12 cellular contexts compared by ENCODE assay signal in the genomic region with DNA sequence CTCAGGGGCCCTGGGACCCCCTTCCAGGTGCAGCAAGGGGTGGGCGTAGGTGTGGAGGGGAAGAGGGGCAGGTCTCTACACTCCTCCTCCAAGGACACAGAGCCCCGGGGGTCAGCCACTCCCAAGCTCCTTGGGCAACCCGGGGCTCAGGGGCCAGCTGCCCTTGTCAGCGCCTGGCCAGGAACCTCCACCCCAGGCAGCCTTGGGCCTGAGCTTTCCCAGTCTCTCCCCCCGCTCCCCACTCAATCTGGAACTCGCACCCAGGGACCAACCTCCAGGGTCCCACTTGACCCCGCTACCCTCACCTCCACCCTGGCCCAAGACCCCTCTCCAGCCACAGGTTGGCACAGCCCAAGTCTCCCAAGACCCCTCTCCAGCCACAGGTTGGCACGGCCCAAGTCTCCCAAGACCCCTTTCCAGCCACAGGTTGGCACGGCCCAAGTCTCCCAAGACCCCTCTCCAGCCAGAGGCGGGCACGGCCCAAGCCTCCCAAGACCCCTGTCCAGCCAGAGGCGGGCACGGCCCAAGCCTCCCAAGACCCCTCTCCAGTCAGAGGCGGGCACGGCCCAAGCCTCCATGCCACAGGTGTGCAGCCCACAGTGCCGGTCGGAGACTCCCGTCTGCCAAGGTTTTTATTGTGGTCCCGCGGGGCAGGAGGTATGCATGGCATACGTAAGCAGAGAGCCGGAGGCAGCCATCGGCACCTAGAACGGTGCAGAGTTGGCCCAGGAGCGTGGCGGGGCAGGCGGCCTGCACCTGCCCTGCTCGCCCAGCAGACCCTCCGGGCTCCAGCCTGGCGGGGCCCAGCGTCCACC. TPM values are rescaled to one million over a fixed set of nuclear protein-coding genes. Genes with fewer than 3 reads are reported as not detected.
DNase-seq lines count a peak whose midpoint lies in the region; ATAC-seq and TF ChIP-seq lines count a peak whose summit lies in the region.
"Had no signal": no experiment of that assay in that cellular context is flagged by ENCODE, and none has a peak within 500 bp of the region (broad histone marks: within the 10 kb centered on the region; RNA-seq: fewer than 3 reads in every experiment).

No MANE protein-coding gene starts in this region.

- POLR2A ChIA-PET in activated CD4-positive, alpha-beta T cell treated with anti-CD3 and anti-CD28 coated beads for 36 hours (lab: Charles Lee), result no interaction called here

- no peak for TF ChIP-seq CTCF in mucosa of descending colon (IDR thresholded peaks at IDR 0.05)
- TF ChIP-seq CTCF in upper lobe of right lung (IDR thresholded peaks at IDR 0.05), result no peak

- H3K27me3 ChIP-seq in upper lobe of right lung, result peaks cover 18% of the 10 kb centered on the region

- H3K27ac ChIP-seq in upper lobe of right lung, result no peak overlapping the region
- H3K27ac ChIP-seq: A549, colonic mucosa, Peyer's patch had no signal

- H3K27ac Mint-ChIP-seq in activated CD4-positive, alpha-beta T cell treated with anti-CD3 and anti-CD28 coated beads for 36 hours, result peak overlapping the region; percentile 67
- H3K27ac Mint-ChIP-seq: nephron had no signal

- H3K36me3 Mint-ChIP-seq in activated CD4-positive, alpha-beta T cell treated with anti-CD3 and anti-CD28 coated beads for 36 hours (ENCODE audit: low read depth), result peaks cover 38% of the 10 kb centered on the region
- no peaks in the 10 kb centered on the region for H3K36me3 Mint-ChIP-seq in activated T-cell treated with anti-CD3 and anti-CD28 coated beads, Interleukin-2, amount 50 U/mL, for 4 hours (ENCODE audit: insufficient read depth)

- H3K9me3 Mint-ChIP-seq in activated CD4-positive, alpha-beta T cell treated with anti-CD3 and anti-CD28 coated beads for 36 hours (ENCODE audit: low read depth), result no peaks in the 10 kb centered on the region
- H3K9me3 Mint-ChIP-seq in activated T-cell treated with anti-CD3 and anti-CD28 coated beads, Interleukin-2, amount 50 U/mL, for 4 hours, result no peaks in the 10 kb centered on the region
- H3K9me3 Mint-ChIP-seq: nephron had no signal

- intact Hi-C loops in activated CD4-positive, alpha-beta T cell treated with anti-CD3 and anti-CD28 coated beads for 36 hours (cut with DNase I, micrococcal nuclease), result no loop called here
- intact Hi-C loops in mucosa of descending colon (cut with DNase I, micrococcal nuclease), result no loop called here
- intact Hi-C loops in upper lobe of right lung (cut with DNase I), result no loop called here

- DNase-seq in activated CD4-positive, alpha-beta T cell treated with anti-CD3 and anti-CD28 coated beads for 36 hours, result peak; percentile 22
- DNase-seq in activated CD4-positive, alpha-beta T cell treated with anti-CD3 and anti-CD28 coated beads for 1 hour, result no peak
- peak; percentile 8 for DNase-seq in activated T-cell treated with anti-CD3 and anti-CD28 coated beads, Interleukin-2, amount 50 U/mL, for 4 hours
- peak in 2 of 3 donors; percentile 23 to 46 for DNase-seq in mucosa of descending colon
- DNase-seq in hippocampal formation (lab: John Stamatoyannopoulos, UW), result no peak
- DNase-seq in upper lobe of right lung, result no peak
- DNase-seq: colonic mucosa, NCI-H2227 treated with DMSO at 0.1 percent for 48 hours, small intestine had no signal

- H3K27me3 Mint-ChIP-seq in activated CD4-positive, alpha-beta T cell treated with anti-CD3 and anti-CD28 coated beads for 36 hours, result no peaks in the 10 kb centered on the region
- H3K27me3 Mint-ChIP-seq in activated T-cell treated with anti-CD3 and anti-CD28 coated beads, Interleukin-2, amount 50 U/mL, for 4 hours (ENCODE audit: low read depth), result no peaks in the 10 kb centered on the region

- ATAC-seq in activated CD4-positive, alpha-beta T cell treated with anti-CD3 and anti-CD28 coated beads for 36 hours, result no peak
- ATAC-seq in activated T-cell treated with anti-CD3 and anti-CD28 coated beads, Interleukin-2, amount 50 U/mL, for 4 hours, result no peak
- ATAC-seq in mucosa of descending colon (no peak), upper lobe of right lung (no peak)
- ATAC-seq: A549 had no signal

- peaks cover 24% of the 10 kb centered on the region for H3K4me1 ChIP-seq in mucosa of descending colon (ENCODE audit: low read depth)
- peaks cover 16% of the 10 kb centered on the region for H3K4me1 ChIP-seq in upper lobe of right lung

- CTCF ChIA-PET in activated CD4-positive, alpha-beta T cell treated with anti-CD3 and anti-CD28 coated beads for 36 hours (lab: Charles Lee), result no interaction called here

- H3K9me3 ChIP-seq in mucosa of descending colon, result no peaks in the 10 kb centered on the region
- no peaks in the 10 kb centered on the region for H3K9me3 ChIP-seq in upper lobe of right lung
- H3K9me3 ChIP-seq: A549, colonic mucosa, Peyer's patch had no signal

- H3K4me3 Mint-ChIP-seq in activated CD4-positive, alpha-beta T cell treated with anti-CD3 and anti-CD28 coated beads for 36 hours, result peak overlapping the region; percentile 77
- peak overlapping the region; percentile 63 for H3K4me3 Mint-ChIP-seq in activated T-cell treated with anti-CD3 and anti-CD28 coated beads, Interleukin-2, amount 50 U/mL, for 4 hours
- H3K4me3 Mint-ChIP-seq: nephron had no signal

- H3K4me3 ChIP-seq in mucosa of descending colon (no peak overlapping the region), upper lobe of right lung (no peak overlapping the region)
- H3K4me3 ChIP-seq: A549, colonic mucosa, Peyer's patch had no signal

- peaks cover 45% of the 10 kb centered on the region for H3K4me1 Mint-ChIP-seq in activated CD4-positive, alpha-beta T cell treated with anti-CD3 and anti-CD28 coated beads for 36 hours
- peaks cover 43% of the 10 kb centered on the region for H3K4me1 Mint-ChIP-seq in activated T-cell treated with anti-CD3 and anti-CD28 coated beads, Interleukin-2, amount 50 U/mL, for 4 hours (ENCODE audit: low read depth)

- H3K36me3 ChIP-seq in mucosa of descending colon (ENCODE audit: low read depth), result no peaks in the 10 kb centered on the region
- H3K36me3 ChIP-seq in upper lobe of right lung, result no peaks in the 10 kb centered on the region
- H3K36me3 ChIP-seq: colonic mucosa, Peyer's patch had no signal

RNA-seq across cellular contexts. Expression of a gene that starts 3.0 kb away (rescaled TPM):
- total RNA-seq in activated CD4-positive, alpha-beta T cell treated with anti-CD3 and anti-CD28 coated beads for 36 hours, result 100 to 1,000 TPM; 340 to 418 TPM
- 100 to 1,000 TPM; 480 to 735 (median 495) TPM for total RNA-seq in activated T-cell treated with anti-CD3 and anti-CD28 coated beads, Interleukin-2, amount 50 U/mL, for 4 hours
- total RNA-seq in mucosa of descending colon, result 1 to 10 TPM in 1 of 3 donors, under 1 TPM in 2; 0.69 to 1.2 (median 0.80) TPM
- total RNA-seq in upper lobe of right lung, result 7.7 TPM

RNA-seq across cellular contexts. Expression of a gene that starts 4.5 kb away (rescaled TPM):
- 100 to 1,000 TPM in 1 of 2 experiments, 10 to 100 TPM in 1; 95.0 to 164 TPM for total RNA-seq in activated CD4-positive, alpha-beta T cell treated with anti-CD3 and anti-CD28 coated beads for 36 hours
- total RNA-seq in activated T-cell treated with anti-CD3 and anti-CD28 coated beads, Interleukin-2, amount 50 U/mL, for 4 hours, result 100 to 1,000 TPM; 102 to 212 (median 155) TPM
- 1 to 10 TPM; 1.6 to 2.2 (median 2.2) TPM for total RNA-seq in mucosa of descending colon
- total RNA-seq in upper lobe of right lung, result 0.98 TPM

RNA-seq across cellular contexts. Expression of a gene that starts 20.9 kb away (rescaled TPM):
- 100 to 1,000 TPM; 108 to 128 TPM for total RNA-seq in activated CD4-positive, alpha-beta T cell treated with anti-CD3 and anti-CD28 coated beads for 36 hours
- 100 to 1,000 TPM; 191 to 242 (median 193) TPM for total RNA-seq in activated T-cell treated with anti-CD3 and anti-CD28 coated beads, Interleukin-2, amount 50 U/mL, for 4 hours
- total RNA-seq in mucosa of descending colon (100 to 1,000 TPM; 169 to 257 (median 226) TPM), upper lobe of right lung (132 TPM)

RNA-seq across cellular contexts. Expression of a gene that starts 21.1 kb away (rescaled TPM):
- total RNA-seq in activated CD4-positive, alpha-beta T cell treated with anti-CD3 and anti-CD28 coated beads for 36 hours, result 10 to 100 TPM in 1 of 2 experiments, 1 to 10 TPM in 1; 9.4 to 12.2 TPM
- 10 to 100 TPM; 38.0 to 40.8 (median 39.0) TPM for total RNA-seq in activated T-cell treated with anti-CD3 and anti-CD28 coated beads, Interleukin-2, amount 50 U/mL, for 4 hours
- 10 to 100 TPM in 1 of 3 donors, 1 to 10 TPM in 2; 7.3 to 12.5 (median 9.0) TPM for total RNA-seq in mucosa of descending colon
- total RNA-seq in upper lobe of right lung, result 16.7 TPM

RNA-seq across cellular contexts. Expression of a gene that starts 35.6 kb away (rescaled TPM):
- 1 to 10 TPM; 1.1 to 1.6 TPM for total RNA-seq in activated CD4-positive, alpha-beta T cell treated with anti-CD3 and anti-CD28 coated beads for 36 hours
- 1 to 10 TPM; 1.6 to 2.2 (median 2.1) TPM for total RNA-seq in activated T-cell treated with anti-CD3 and anti-CD28 coated beads, Interleukin-2, amount 50 U/mL, for 4 hours
- total RNA-seq in mucosa of descending colon (10 to 100 TPM; 21.5 to 54.0 (median 36.5) TPM), upper lobe of right lung (2.6 TPM)

Comparison
In these comparisons a context has a peak if more than half of its experiments do, and no peak if none do; other contexts are left out.
1. DNase-seq: peak in activated CD4-positive, alpha-beta T cell treated with anti-CD3 and anti-CD28 coated beads for 36 hours (single experiment), activated T-cell treated with anti-CD3 and anti-CD28 coated beads, Interleukin-2, amount 50 U/mL, for 4 hours (single experiment) and mucosa of descending colon (2 of 3); none in activated CD4-positive, alpha-beta T cell treated with anti-CD3 and anti-CD28 coated beads for 1 hour (single experiment), hippocampal formation (0 of 2) and upper lobe of right lung (single experiment).
2. RNA of a gene that starts 3.0 kb away (total RNA-seq): 480 to 735 TPM in activated T-cell treated with anti-CD3 and anti-CD28 coated beads, Interleukin-2, amount 50 U/mL, for 4 hours and 340 to 418 TPM in activated CD4-positive, alpha-beta T cell treated with anti-CD3 and anti-CD28 coated beads for 36 hours; 7.7 TPM in upper lobe of right lung (single experiment) and 0.69 to 1.2 TPM in mucosa of descending colon; every median in the first group is over 10 times any median in the second.
3. RNA of a gene that starts 4.5 kb away (total RNA-seq): 95.0 to 164 TPM in activated CD4-positive, alpha-beta T cell treated with anti-CD3 and anti-CD28 coated beads for 36 hours and 102 to 212 TPM in activated T-cell treated with anti-CD3 and anti-CD28 coated beads, Interleukin-2, amount 50 U/mL, for 4 hours; 1.6 to 2.2 TPM in mucosa of descending colon and 0.98 TPM in upper lobe of right lung (single experiment); every median in the first group is over 10 times any median in the second.